31 cellular contexts compared by ENCODE assay signal in genomic region chr2:12935726-12936125, GRCh38.
"Had no signal": no experiment of that assay in that cellular context is flagged by ENCODE, and none has a peak within 500 bp of the region (broad histone marks: within the 10 kb centered on the region; RNA-seq: fewer than 3 reads in every experiment).

No MANE protein-coding gene starts in this region.

- FAIRE-seq: colon, small intestine had no signal

- H3K4me3 Mint-ChIP-seq: activated B cell treated with CpG ODN at 0.5 μM for 24 hours; activated CD4-positive, alpha-beta T cell treated with anti-CD3 and anti-CD28 coated beads for 36 hours; activated naive CD4-positive, alpha-beta T cell treated with anti-CD3 and anti-CD28 coated beads for 36 hours; activated naive CD8-positive, alpha-beta T cell treated with anti-CD3 and anti-CD28 coated beads for 36 hours; activated T-helper 1 cell treated with anti-CD3 and anti-CD28 coated beads, Interleukin-12 subunit alpha, Interleukin-12 subunit beta, Interleukin-2, Interleukin-4 antibody, amounts not matched to agents 30 ng/mL and 10 ng/mL and 1 ng/mL, durations not matched to agents 14 hours and 24 hours and 36 hours; nephron progenitor cell; stimulated activated effector memory CD8-positive, alpha-beta T cell treated with anti-CD3 and anti-CD28 coated beads, Interleukin-12 subunit alpha, Interleukin-12 subunit beta, amount 100 ng/mL, for 72 hours; stimulated activated naive CD8-positive, alpha-beta T cell treated with anti-CD3 and anti-CD28 coated beads, Interleukin-15, Interleukin-2, amounts not matched to agents 100 ng/mL and 50 ng/mL, for 24 hours; T-cell; T-helper 2 cell treated with Interferon-gamma antibody and Interleukin-4, amounts not matched to agents 5 μg/mL and 100 μg/mL, for 36 hours had no signal

- H3K4me1 ChIP-seq: breast epithelium, foreskin keratinocyte, right lobe of liver, thyroid gland had no signal

- H3K36me3 Mint-ChIP-seq: activated naive CD8-positive, alpha-beta T cell treated with anti-CD3 and anti-CD28 coated beads for 36 hours; stimulated activated effector memory CD8-positive, alpha-beta T cell treated with anti-CD3 and anti-CD28 coated beads, Interleukin-12 subunit alpha, Interleukin-12 subunit beta, amount 100 ng/mL, for 72 hours; T-cell had no signal

- H3K9me3 ChIP-seq: adrenal gland, breast epithelium, esophagus muscularis mucosa, heart left ventricle, right lobe of liver, thyroid gland, upper lobe of left lung had no signal

- ATAC-seq: activated CD4-positive, alpha-beta T cell treated with anti-CD3 and anti-CD28 coated beads for 36 hours; foreskin keratinocyte; heart left ventricle; left lobe of liver; right lobe of liver; stimulated activated effector memory CD8-positive, alpha-beta T cell treated with anti-CD3 and anti-CD28 coated beads, Interleukin-12 subunit alpha, Interleukin-12 subunit beta, amount 100 ng/mL, for 72 hours; T-cell had no signal

- H3K27ac ChIP-seq: adrenal gland, breast epithelium, esophagus muscularis mucosa, foreskin keratinocyte, right lobe of liver, thyroid gland, upper lobe of left lung had no signal

- H3K27me3 Mint-ChIP-seq: activated B cell treated with CpG ODN at 0.5 μM for 24 hours had no signal

- H3K36me3 ChIP-seq: adrenal gland, breast epithelium, esophagus muscularis mucosa, heart left ventricle, right lobe of liver, thyroid gland, upper lobe of left lung had no signal

- H3K27ac Mint-ChIP-seq: activated B cell treated with CpG ODN at 0.5 μM for 24 hours; activated CD4-positive, alpha-beta T cell treated with anti-CD3 and anti-CD28 coated beads for 36 hours; activated naive CD4-positive, alpha-beta T cell treated with anti-CD3 and anti-CD28 coated beads for 36 hours; activated naive CD8-positive, alpha-beta T cell treated with anti-CD3 and anti-CD28 coated beads for 36 hours; activated T-helper 1 cell treated with anti-CD3 and anti-CD28 coated beads, Interleukin-12 subunit alpha, Interleukin-12 subunit beta, Interleukin-2, Interleukin-4 antibody, amounts not matched to agents 30 ng/mL and 10 ng/mL and 1 ng/mL, durations not matched to agents 14 hours and 24 hours and 36 hours; nephron progenitor cell; stimulated activated effector memory CD8-positive, alpha-beta T cell treated with anti-CD3 and anti-CD28 coated beads, Interleukin-12 subunit alpha, Interleukin-12 subunit beta, amount 100 ng/mL, for 72 hours; stimulated activated naive CD8-positive, alpha-beta T cell treated with anti-CD3 and anti-CD28 coated beads, Interleukin-15, Interleukin-2, amounts not matched to agents 100 ng/mL and 50 ng/mL, for 24 hours; T-cell; T-helper 2 cell treated with Interferon-gamma antibody and Interleukin-4, amounts not matched to agents 5 μg/mL and 100 μg/mL, for 36 hours had no signal

- DNase-seq: activated B cell treated with CpG ODN at 0.5 μM for 24 hours; activated CD4-positive, alpha-beta T cell treated with anti-CD3 and anti-CD28 coated beads for 36 hours; activated CD4-positive, alpha-beta T cell treated with anti-CD3 and anti-CD28 coated beads, Interleukin-2, amount 50 U/mL, for 4 hours; activated effector memory CD4-positive, alpha-beta T cell treated with anti-CD3 and anti-CD28 coated beads, Interleukin-2, amount 50 U/mL, for 16 hours; activated naive CD4-positive, alpha-beta T cell treated with anti-CD3 and anti-CD28 coated beads for 36 hours; activated naive CD8-positive, alpha-beta T cell treated with anti-CD3 and anti-CD28 coated beads for 36 hours; adrenal gland; aorta; central memory CD4-positive, alpha-beta T cell; dermis blood vessel endothelial cell; effector CD4-positive, alpha-beta T cell; foreskin keratinocyte; heart left ventricle; kidney glomerular epithelial cell; nephron progenitor cell; occipital lobe; right lobe of liver; small intestine; stimulated activated CD4-positive, alpha-beta T cell treated with anti-CD3 and anti-CD28 coated beads, Interleukin-4, amount 100 ng/mL, for 24 hours; T-cell; thyroid gland; upper lobe of left lung had no signal

- H3K27me3 ChIP-seq: adrenal gland, breast epithelium, esophagus muscularis mucosa, foreskin keratinocyte, heart left ventricle, right lobe of liver, thyroid gland, upper lobe of left lung had no signal

- H3K4me1 Mint-ChIP-seq: activated CD4-positive, alpha-beta T cell treated with anti-CD3 and anti-CD28 coated beads for 36 hours; activated naive CD8-positive, alpha-beta T cell treated with anti-CD3 and anti-CD28 coated beads for 36 hours had no signal

- H3K9me3 Mint-ChIP-seq: activated B cell treated with CpG ODN at 0.5 μM for 24 hours; activated naive CD4-positive, alpha-beta T cell treated with anti-CD3 and anti-CD28 coated beads for 36 hours; activated naive CD8-positive, alpha-beta T cell treated with anti-CD3 and anti-CD28 coated beads for 36 hours; activated T-helper 1 cell treated with anti-CD3 and anti-CD28 coated beads, Interleukin-12 subunit alpha, Interleukin-12 subunit beta, Interleukin-2, Interleukin-4 antibody, amounts not matched to agents 30 ng/mL and 10 ng/mL and 1 ng/mL, durations not matched to agents 14 hours and 24 hours and 36 hours; nephron progenitor cell; stimulated activated effector memory CD8-positive, alpha-beta T cell treated with anti-CD3 and anti-CD28 coated beads, Interleukin-12 subunit alpha, Interleukin-12 subunit beta, amount 100 ng/mL, for 72 hours; stimulated activated naive CD8-positive, alpha-beta T cell treated with anti-CD3 and anti-CD28 coated beads, Interleukin-15, Interleukin-2, amounts not matched to agents 100 ng/mL and 50 ng/mL, for 24 hours; T-cell; T-helper 2 cell treated with Interferon-gamma antibody and Interleukin-4, amounts not matched to agents 5 μg/mL and 100 μg/mL, for 36 hours had no signal

- H3K4me3 ChIP-seq: adrenal gland, breast epithelium, esophagus muscularis mucosa, heart left ventricle, lung, right lobe of liver, thyroid gland, upper lobe of left lung had no signal
